8 cellular contexts compared by ENCODE assay signal in the genomic region with DNA sequence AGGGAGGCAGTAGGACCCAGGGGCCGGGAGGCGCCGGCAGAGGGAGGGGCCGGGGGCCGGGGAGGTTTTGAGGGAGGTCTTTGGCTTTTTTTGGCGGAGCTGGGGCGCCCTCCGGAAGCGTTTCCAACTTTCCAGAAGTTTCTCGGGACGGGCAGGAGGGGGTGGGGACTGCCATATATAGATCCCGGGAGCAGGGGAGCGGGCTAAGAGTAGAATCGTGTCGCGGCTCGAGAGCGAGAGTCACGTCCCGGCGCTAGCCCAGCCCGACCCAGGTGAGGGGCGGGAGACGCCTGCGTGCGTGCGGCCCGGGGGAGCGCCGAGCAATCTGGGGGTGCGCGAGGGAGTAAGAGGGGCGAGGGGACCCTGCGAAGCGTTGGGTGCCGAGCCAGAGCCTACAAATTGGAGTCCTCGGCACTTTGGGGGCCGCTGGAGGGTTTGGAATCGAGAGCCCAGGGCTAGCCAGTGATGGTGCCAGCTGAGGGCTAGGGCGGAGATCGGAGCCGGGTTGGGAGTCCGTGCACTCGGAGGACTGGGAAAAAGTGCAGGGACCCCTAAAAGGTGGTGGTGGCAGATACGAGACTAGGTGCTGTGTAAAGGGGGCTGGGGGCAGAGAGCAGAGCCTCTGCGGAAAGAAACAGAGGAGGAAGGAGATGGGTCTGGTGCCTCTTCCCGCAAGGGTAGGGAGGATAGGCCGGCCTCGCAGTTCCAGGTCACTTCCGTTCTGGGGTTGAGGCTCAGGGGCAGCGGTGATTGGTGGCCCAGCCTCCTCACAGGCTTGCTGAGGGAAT. TPM values are rescaled to one million over a fixed set of nuclear protein-coding genes. Genes with fewer than 3 reads are reported as not detected.
DNase-seq lines count a peak whose midpoint lies in the region; ATAC-seq and TF ChIP-seq lines count a peak whose summit lies in the region.

Gene SERPINH1, plus strand, starts transcription at position 206 of the 788 bp plus-strand sequence. CDS start 4,097 bp downstream, outside the sequence.

- H3K4me3 Mint-ChIP-seq in Calu3 (ENCODE audit: low read depth, unreplicated experiment) (peak within 1 kb of the TSS; percentile 91), nephron progenitor cell (peak within 1 kb of the TSS; percentile 92)

- TF ChIP-seq CTCF in Calu3 (IDR thresholded peaks at IDR 0.05; ENCODE audit: unreplicated experiment) (no peak), fibroblast of villous mesenchyme (IDR thresholded peaks at IDR 0.05; ENCODE audit: insufficient read depth, low read depth, low read length) (no peak), nephron progenitor cell (IDR thresholded peaks at IDR 0.05) (no peak), subcutaneous adipose tissue (IDR thresholded peaks at IDR 0.05; ENCODE audit: low read depth) (no peak)

- intact Hi-C loops in Calu3 (cut with micrococcal nuclease; ENCODE audit: unreplicated experiment) = no loop called here

- H3K4me1 Mint-ChIP-seq in Calu3 (ENCODE audit: low read depth, unreplicated experiment) (peaks cover 17% of the 10 kb centered on the region), nephron progenitor cell (peaks cover 87% of the 10 kb centered on the region)

- DNase-seq in Calu3 (peak; percentile 83), SIG-M5 treated with dmso at 0.1 percent for 504 hours (lab: John Stamatoyannopoulos, UW; ENCODE audit: unreplicated experiment) (peak; percentile 87), activated gamma-delta T cell (lab: John Stamatoyannopoulos, UW) (peak; percentile 39), fibroblast of villous mesenchyme (ENCODE audit: low read depth) (peak; percentile 94), nephron progenitor cell (peak; percentile 74)
- DNase-seq in Jurkat, Clone E6-1 (ENCODE audit: low read depth, low spot score) = no peak

- H3K9me3 Mint-ChIP-seq in Calu3 (ENCODE audit: low read depth, unreplicated experiment) (no peaks in the 10 kb centered on the region), nephron progenitor cell (no peaks in the 10 kb centered on the region)

- H3K36me3 Mint-ChIP-seq in Calu3 (ENCODE audit: insufficient read depth, unreplicated experiment) = peaks cover 35% of the 10 kb centered on the region
- peaks cover 5% of the 10 kb centered on the region for H3K36me3 Mint-ChIP-seq in nephron progenitor cell (ENCODE audit: low read depth)

- CTCF ChIA-PET in Calu3 (lab: Charles Lee) = interaction anchor here (1.0 to 1.3 kb wide), 2 partner anchors 12 to 15 kb away, joined by 3 read pairs; no protein-coding TSS in a partner anchor

- H3K27me3 Mint-ChIP-seq in Calu3 (ENCODE audit: unreplicated experiment) (no peaks in the 10 kb centered on the region), nephron progenitor cell (ENCODE audit: low read depth, poor library complexity) (peaks cover 10% of the 10 kb centered on the region)

- H3K27ac Mint-ChIP-seq in Calu3 (ENCODE audit: unreplicated experiment) (peak within 1 kb of the TSS; percentile 62), nephron progenitor cell (peak within 1 kb of the TSS; percentile 99)

- H3K4me3 ChIP-seq in Jurkat, Clone E6-1 (ENCODE audit: low read length) = peak within 1 kb of the TSS; percentile 68
- peak within 1 kb of the TSS; percentile 100 for H3K4me3 ChIP-seq in fibroblast of villous mesenchyme (ENCODE audit: low read depth, low read length)

- peak; percentile 74 for ATAC-seq in GM21529 (IDR thresholded peaks at IDR 0.05; ENCODE audit: unreplicated experiment)

- TSS peak; percentile 55 for BruUV-seq in Calu3 (replicated peaks; lab: Mats Ljungman, UMichigan)

RNA-seq across cellular contexts. Expression of gene SERPINH1, which starts in this region (rescaled TPM):
- total RNA-seq in Calu3 (2022) (58.8 and 80.0 TPM in 2 replicates), fibroblast of villous mesenchyme (1,336 and 1,367 TPM in 2 replicates), subcutaneous adipose tissue (100 to 1,000 TPM; 149 to 226 (median 173) TPM)
- 22.8 TPM for polyA plus RNA-seq in Jurkat, Clone E6-1 (2012; ENCODE audit: insufficient read depth, insufficient read length)
